25 cellular contexts compared by ENCODE assay signal in genomic region chr12:28265435-28266042, GRCh38.
"Had no signal": no experiment of that assay in that cellular context is flagged by ENCODE, and none has a peak within 500 bp of the region (broad histone marks: within the 10 kb centered on the region; RNA-seq: fewer than 3 reads in every experiment).

No MANE protein-coding gene starts in this region.

- ATAC-seq: mucosa of descending colon; naive thymus-derived CD4-positive, alpha-beta T cell; natural killer cell treated with Interleukin-12 subunit alpha and Interleukin-12 subunit beta and Interleukin-15 and Interleukin-18, amount 100 ng/mL, for 72 hours; psoas muscle; right lobe of liver; stimulated activated memory B cell treated with anti-CD40 and anti-IgM and Interleukin-4, amounts not matched to agents 10 μg/mL and 1 μg/mL and 100 μg/mL, for 72 hours; stimulated activated naive CD8-positive, alpha-beta T cell treated with anti-CD3 and anti-CD28 coated beads, Interleukin-15, amount 100 ng/mL, for 72 hours had no signal

- H3K27ac ChIP-seq: left ventricle myocardium inferior, parathyroid adenoma, psoas muscle, right lobe of liver, tibial nerve, upper lobe of left lung, vagina had no signal

- H2AFZ ChIP-seq: parathyroid adenoma had no signal

- H3K36me3 ChIP-seq: right lobe of liver had no signal

- H3K9ac ChIP-seq: parathyroid adenoma had no signal

- H3K4me2 ChIP-seq: smooth muscle cell had no signal

- H3K79me2 ChIP-seq: parathyroid adenoma had no signal

- DNase-seq: hypothalamus; immature natural killer cell; islet precursor cell; left ventricle myocardium inferior; mesendoderm; midbrain; mucosa of descending colon; naive thymus-derived CD4-positive, alpha-beta T cell; psoas muscle; right lobe of liver; stimulated activated CD4-positive, alpha-beta T cell treated with anti-CD3 and anti-CD28 coated beads, Interleukin-1b, Interleukin-23, amount 100 ng/mL, for 48 hours; stimulated activated CD4-positive, alpha-beta T cell treated with anti-CD3 and anti-CD28 coated beads, Interleukin-2, amount 100 ng/mL, for 48 hours; stimulated activated CD4-positive, alpha-beta T cell treated with anti-CD3 and anti-CD28 coated beads, Interleukin-4, amount 100 ng/mL, for 4 hours; stimulated activated CD8-positive, alpha-beta memory T cell treated with anti-CD3 and anti-CD28 coated beads, Interleukin-4, amount 100 ng/mL, for 48 hours; stimulated activated naive CD4-positive, alpha-beta T cell treated with Interleukin-2 at 50 U/mL for 16 hours; stimulated activated naive CD8-positive, alpha-beta T cell treated with anti-CD3 and anti-CD28 coated beads, Interleukin-15, amount 100 ng/mL, for 72 hours; substantia nigra; upper lobe of left lung had no signal

- H3K4me3 ChIP-seq: left ventricle myocardium inferior, lung, mucosa of descending colon, psoas muscle, right lobe of liver, smooth muscle cell, tibial nerve, upper lobe of left lung, vagina had no signal

- H3K9me3 ChIP-seq: right lobe of liver, vagina had no signal

- H3K27me3 ChIP-seq: right lobe of liver, tibial nerve, upper lobe of left lung, vagina had no signal

- H3K4me1 ChIP-seq: left ventricle myocardium inferior, parathyroid adenoma, psoas muscle, right lobe of liver, tibial nerve, upper lobe of left lung, vagina had no signal
